In genomic region chr6:44166591-44167184, GRCh38 we compare ENCODE assay signal across 1 cellular context.
A peak's percentile ranks its signal among the peaks of the same experiment; 100 is the strongest.
TF ChIP-seq lines count a peak whose summit lies in the region.

No MANE protein-coding gene starts in this region.

TF ChIP-seq in HepG2, 621 proteins besides CTCF, POLR2A, EP300 and RAD21:
- no peak for TF ChIP-seq TFDP2 (CRISPR knock-in tag; IDR thresholded peaks at IDR 0.05)
- no peak for TF ChIP-seq ZBTB4 (CRISPR knock-in tag; IDR thresholded peaks at IDR 0.05; ENCODE audit: borderline replicate concordance)
- 0 out of 2 replicates have a peak, but pooled peaks have one; percentile 30 for TF ChIP-seq HIC2 (CRISPR knock-in tag; IDR thresholded peaks at IDR 0.05; ENCODE audit: low read depth)
- peak; percentile 45 for TF ChIP-seq ZNF687 (CRISPR knock-in tag; IDR thresholded peaks at IDR 0.05)
- TF ChIP-seq SNAPC2 (CRISPR knock-in tag; IDR thresholded peaks at IDR 0.05) = no peak
- TF ChIP-seq LBX2 (CRISPR knock-in tag; IDR thresholded peaks at IDR 0.05; ENCODE audit: borderline replicate concordance) = no peak
- no peak for TF ChIP-seq SUZ12 (IDR thresholded peaks at IDR 0.05; ENCODE audit: low read depth, low read length)
- no peak for TF ChIP-seq TAF15 (IDR thresholded peaks at IDR 0.05; ENCODE audit: low read depth, low read length, poor library complexity, severe bottlenecking)
- TF ChIP-seq JUNB (CRISPR knock-in tag; IDR thresholded peaks at IDR 0.05; ENCODE audit: borderline replicate concordance) = no peak
- no peak for TF ChIP-seq NFRKB (IDR thresholded peaks at IDR 0.05)
- TF ChIP-seq SAP130 (CRISPR knock-in tag; IDR thresholded peaks at IDR 0.05; ENCODE audit: low read depth) = no peak
- no peak for TF ChIP-seq ISX (CRISPR knock-in tag; conservative IDR thresholded peaks at IDR 0.05)
- no peak for TF ChIP-seq EED (CRISPR knock-in tag; IDR thresholded peaks at IDR 0.05)
- no peak for TF ChIP-seq NFIC (IDR thresholded peaks at IDR 0.05; ENCODE audit: low read length)
- no peak for TF ChIP-seq ZBTB7A (CRISPR knock-in tag; IDR thresholded peaks at IDR 0.05)
- no peak for TF ChIP-seq AFF4 (CRISPR knock-in tag; IDR thresholded peaks at IDR 0.05)
- TF ChIP-seq ZNF891 (CRISPR knock-in tag; IDR thresholded peaks at IDR 0.05) = no peak
- no peak for TF ChIP-seq BRCA1 (CRISPR knock-in tag; IDR thresholded peaks at IDR 0.05)
